In genomic region chr2:175414872-175415487, GRCh38 we compare ENCODE assay signal across 8 cellular contexts.
DNase-seq lines count a peak whose midpoint lies in the region; ATAC-seq and TF ChIP-seq lines count a peak whose summit lies in the region.

No MANE protein-coding gene starts in this region.

- H3K4me1 ChIP-seq in BE2C, result peaks cover 2% of the 10 kb centered on the region
- H3K4me1 ChIP-seq in heart right ventricle, result peaks cover 0 to 7% (median 0%) of the 10 kb centered on the region in 9 donors
- no peaks in the 10 kb centered on the region for H3K4me1 ChIP-seq in gastrocnemius medialis

- WGBS in heart right ventricle, 2 donors, result 32 to 35% methylated on average over 3 of the region's 3 CpGs

- H3K27ac ChIP-seq in WERI-Rb-1, result no peak overlapping the region
- no peak overlapping the region for H3K27ac ChIP-seq in heart right ventricle
- H3K27ac ChIP-seq in gastrocnemius medialis, result no peak overlapping the region

- ATAC-seq in GM18868 (IDR thresholded peaks at IDR 0.05; ENCODE audit: unreplicated experiment) (peak; percentile 84), heart right ventricle (peak in 2 of 8 donors; percentile 58 to 62), gastrocnemius medialis (peak in 1 of 2 donors; percentile 30), GM19035 (IDR thresholded peaks at IDR 0.05; ENCODE audit: unreplicated experiment) (no peak)
- ATAC-seq in stimulated activated effector memory CD8-positive, alpha-beta T cell treated with anti-CD3 and anti-CD28 coated beads, Interleukin-12 subunit alpha, Interleukin-12 subunit beta, amount 100 ng/mL, for 72 hours, result no peak

- peak; percentile 60 for DNase-seq in BE2C
- peak; percentile 38 for DNase-seq in NCI-H146 (lab: John Stamatoyannopoulos, UW)
- peak; percentile 36 for DNase-seq in WERI-Rb-1
- DNase-seq in heart right ventricle, result peak; percentile 35 to 57
- peak; percentile 5 to 29 for DNase-seq in gastrocnemius medialis
- no peak for DNase-seq in stimulated activated effector memory CD8-positive, alpha-beta T cell treated with anti-CD3 and anti-CD28 coated beads, Interleukin-12 subunit alpha, Interleukin-12 subunit beta, amount 100 ng/mL, for 72 hours (ENCODE audit: low spot score in 2 of 2)

- H3K4me3 Mint-ChIP-seq in stimulated activated effector memory CD8-positive, alpha-beta T cell treated with anti-CD3 and anti-CD28 coated beads, Interleukin-12 subunit alpha, Interleukin-12 subunit beta, amount 100 ng/mL, for 72 hours, result no peak overlapping the region

- no peaks in the 10 kb centered on the region for H3K4me1 Mint-ChIP-seq in stimulated activated effector memory CD8-positive, alpha-beta T cell treated with anti-CD3 and anti-CD28 coated beads, Interleukin-12 subunit alpha, Interleukin-12 subunit beta, amount 100 ng/mL, for 72 hours

- TF ChIP-seq POLR2A in gastrocnemius medialis (IDR thresholded peaks at IDR 0.05), result no peak

- H3K9me3 ChIP-seq in BE2C (no peaks in the 10 kb centered on the region), WERI-Rb-1 (ENCODE audit: severe bottlenecking) (no peaks in the 10 kb centered on the region), heart right ventricle (no peaks in the 10 kb centered on the region), gastrocnemius medialis (no peaks in the 10 kb centered on the region)

- H3K27me3 ChIP-seq in BE2C, result no peaks in the 10 kb centered on the region
- H3K27me3 ChIP-seq in WERI-Rb-1 (ENCODE audit: insufficient read depth, low read depth, severe bottlenecking), result peaks cover 40% of the 10 kb centered on the region
- H3K27me3 ChIP-seq in heart right ventricle, result peaks cover 0 to 12% (median 0%) of the 10 kb centered on the region in 7 donors
- no peaks in the 10 kb centered on the region for H3K27me3 ChIP-seq in gastrocnemius medialis

- in situ Hi-C loops in gastrocnemius medialis (cut with MboI; ENCODE audit: low sequenced_read_pairs in 4 of 4), result no loop called here

- H3K36me3 ChIP-seq in BE2C (no peaks in the 10 kb centered on the region), WERI-Rb-1 (no peaks in the 10 kb centered on the region), heart right ventricle (no peaks in the 10 kb centered on the region), gastrocnemius medialis (no peaks in the 10 kb centered on the region)

- H3K36me3 Mint-ChIP-seq in stimulated activated effector memory CD8-positive, alpha-beta T cell treated with anti-CD3 and anti-CD28 coated beads, Interleukin-12 subunit alpha, Interleukin-12 subunit beta, amount 100 ng/mL, for 72 hours, result no peaks in the 10 kb centered on the region

- no peak overlapping the region for H3K27ac Mint-ChIP-seq in stimulated activated effector memory CD8-positive, alpha-beta T cell treated with anti-CD3 and anti-CD28 coated beads, Interleukin-12 subunit alpha, Interleukin-12 subunit beta, amount 100 ng/mL, for 72 hours

- H3K4me3 ChIP-seq in BE2C (ENCODE audit: low read depth, low read length) (no peak overlapping the region), WERI-Rb-1 (ENCODE audit: low read depth, low read length) (no peak overlapping the region), heart right ventricle (no peak overlapping the region), gastrocnemius medialis (no peak overlapping the region)

- intact Hi-C loops in heart right ventricle (cut with DNase I), result loop anchor here in 2 of 10 donors (2.0 to 5.0 kb wide), 2 partner anchors 672 to 680 kb away; no protein-coding TSS in a partner anchor
- intact Hi-C loops in gastrocnemius medialis (cut with DNase I; ENCODE audit: low total_unique reads), result no loop called here

- no peaks in the 10 kb centered on the region for H3K9me3 Mint-ChIP-seq in stimulated activated effector memory CD8-positive, alpha-beta T cell treated with anti-CD3 and anti-CD28 coated beads, Interleukin-12 subunit alpha, Interleukin-12 subunit beta, amount 100 ng/mL, for 72 hours

- TF ChIP-seq CTCF in BE2C (IDR thresholded peaks at IDR 0.05; ENCODE audit: low read depth, low read length), result peak; percentile 65
- TF ChIP-seq CTCF in WERI-Rb-1 (IDR thresholded peaks at IDR 0.05; ENCODE audit: low read depth, low read length), result peak; percentile 73
- peak; percentile 21 to 73 (median 61) for TF ChIP-seq CTCF in heart right ventricle (IDR thresholded peaks at IDR 0.05)
- TF ChIP-seq CTCF in gastrocnemius medialis (IDR thresholded peaks at IDR 0.05 in 4 of 5, conservative IDR thresholded peaks at IDR 0.05 in 1 of 5), result peak; percentile 5 to 53 (median 22)

Comparison
In these comparisons a context has a peak if more than half of its experiments do, and no peak if none do; other contexts are left out.
1. DNase-seq: peak in BE2C (single experiment), NCI-H146 (single experiment), WERI-Rb-1 (single experiment), heart right ventricle (2 of 2) and gastrocnemius medialis (2 of 2); none in stimulated activated effector memory CD8-positive, alpha-beta T cell treated with anti-CD3 and anti-CD28 coated beads, Interleukin-12 subunit alpha, Interleukin-12 subunit beta, amount 100 ng/mL, for 72 hours (0 of 2).
2. CTCF ChIP-seq: peak in every context shown above with its lines; median percentile 73 in WERI-Rb-1; 65 in BE2C; 61 in heart right ventricle; 22 in gastrocnemius medialis.